In the genomic region with DNA sequence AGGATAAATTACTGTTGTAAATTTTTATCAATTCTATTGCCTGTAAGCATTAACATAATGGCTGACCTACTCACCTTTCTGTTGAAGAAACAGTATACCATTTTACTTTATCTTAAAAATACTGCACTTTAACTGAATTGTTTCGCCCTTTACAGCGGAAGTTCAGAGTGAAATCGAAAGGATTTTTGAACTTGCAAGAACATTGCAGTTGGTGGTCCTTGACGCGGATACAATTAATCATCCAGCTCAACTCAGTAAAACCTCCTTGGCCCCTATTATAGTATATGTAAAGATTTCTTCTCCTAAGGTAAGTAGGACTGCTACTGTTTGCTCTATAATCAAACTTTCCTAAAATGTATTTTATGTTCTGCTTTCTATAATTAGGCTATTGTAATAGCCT, we compare ENCODE assay signal across 26 cellular contexts.
A peak's percentile ranks its signal among the peaks of the same experiment; 100 is the strongest.
DNase-seq lines count a peak whose midpoint lies in the region; ATAC-seq and TF ChIP-seq lines count a peak whose summit lies in the region.
"Had no signal": no experiment of that assay in that cellular context is flagged by ENCODE, and none has a peak within 500 bp of the region (broad histone marks: within the 10 kb centered on the region; RNA-seq: fewer than 3 reads in every experiment).

No MANE protein-coding gene starts in this region.

- no CpG with 5 or more reads among the region's 5 CpGs for WGBS in IMR-90 (ENCODE audit: extremely low coverage in 2 of 2, insufficient read length in 1 of 2), 2 experiments

- no peak overlapping the region for H2BK20ac ChIP-seq in IMR-90 (ENCODE audit: low read depth, low read length)

- H3K4me3 Mint-ChIP-seq in WTC11, result no peak overlapping the region
- H3K4me3 Mint-ChIP-seq: CD14-positive monocyte; CD4-positive, alpha-beta memory T cell; CD4-positive, CD25-positive, alpha-beta regulatory T cell; CD8-positive, alpha-beta memory T cell had no signal

- no peak overlapping the region; the same call in 1 of the 2 replicates for H4K5ac ChIP-seq in IMR-90 (ENCODE audit: low read depth, low read length)

- H2AFZ ChIP-seq in IMR-90 (replicated peaks; ENCODE audit: low read length, poor library complexity), result no peak overlapping the region

- no peak overlapping the region for H2AK9ac ChIP-seq in IMR-90 (replicated peaks; ENCODE audit: low read depth, low read length, poor library complexity)

- H4K91ac ChIP-seq in IMR-90 (ENCODE audit: insufficient read depth, low read depth, low read length), result no peak overlapping the region

- DNase-seq in IMR-90 (peak; percentile 35), amniotic epithelial cell (ENCODE audit: low read depth) (peak; percentile 22), fibroblast of the aortic adventitia (ENCODE audit: low read depth) (peak; percentile 6), left kidney (ENCODE audit: low read depth, low spot score) (peak; percentile 56), WTC11 (ENCODE audit: low spot score) (no peak), dedifferentiated amniotic fluid mesenchymal stem cell (ENCODE audit: extremely low spot score) (no peak)
- DNase-seq in NK-92 treated with Interleukin-12 subunit alpha and Interleukin-12 subunit beta, amount 100 ng/mL, for 24 hours (lab: John Stamatoyannopoulos, UW), result no peak
- DNase-seq: 8988T; ACHN; BE2C; C1 segment of cervical spinal cord; CD4-positive, alpha-beta memory T cell; CD4-positive, CD25-positive, alpha-beta regulatory T cell; CD8-positive, alpha-beta memory T cell; COR-L47; DMS 273 treated with DMSO at 0.1 percent for 48 hours; DMS153; DMS53; DMS79; DND-41; EL; GDM1 had no signal

- in situ Hi-C loops in IMR-90 (cut with MboI; ENCODE audit: low sequenced_read_pairs), result no loop called here

- H3K56ac ChIP-seq in IMR-90 (ENCODE audit: extremely low read depth, insufficient read depth, low read length), result no peak overlapping the region

- no peak overlapping the region for H3K27ac ChIP-seq in IMR-90 (ENCODE audit: insufficient read depth, low read length)
- H3K27ac ChIP-seq: BLaER1 had no signal

- POLR2A ChIA-PET in IMR-90 (lab: Charles Lee; ENCODE audit: unreplicated experiment), result no interaction called here
- POLR2A ChIA-PET in WTC11 (lab: Charles Lee), result no interaction called here

- no peak overlapping the region; the same call in 1 of the 2 replicates for H2BK120ac ChIP-seq in IMR-90 (ENCODE audit: low read depth, low read length)

- no peak for TF ChIP-seq RAD21 in IMR-90 (IDR thresholded peaks at IDR 0.05; ENCODE audit: low read length)

- H3K9me3 Mint-ChIP-seq in WTC11, result peaks cover 20% of the 10 kb centered on the region
- H3K9me3 Mint-ChIP-seq: CD8-positive, alpha-beta memory T cell had no signal

- no peaks in the 10 kb centered on the region for H3K4me1 Mint-ChIP-seq in WTC11
- H3K4me1 Mint-ChIP-seq: CD14-positive monocyte; CD4-positive, alpha-beta memory T cell; CD8-positive, alpha-beta memory T cell had no signal

- CTCF ChIA-PET in IMR-90 (lab: Yijun Ruan, JAX) (no interaction called here), WTC11 (lab: Charles Lee) (no interaction called here)

- no peak overlapping the region for H3K27ac Mint-ChIP-seq in WTC11
- H3K27ac Mint-ChIP-seq: CD14-positive monocyte; CD4-positive, alpha-beta memory T cell; CD4-positive, CD25-positive, alpha-beta regulatory T cell; CD8-positive, alpha-beta memory T cell had no signal

- H3K9me1 ChIP-seq in IMR-90 (ENCODE audit: insufficient read depth, low read length), result peaks cover under 1% of the 10 kb centered on the region

- no peak overlapping the region for H2BK15ac ChIP-seq in IMR-90 (ENCODE audit: low read depth, low read length)

- peak overlapping the region; percentile 55 for H3K18ac ChIP-seq in IMR-90 (ENCODE audit: low read depth, low read length)

- H3K79me1 ChIP-seq in IMR-90 (ENCODE audit: low read depth in 1 of 2, low read length in 2 of 2), result no peaks in the 10 kb centered on the region

- peaks cover 4% of the 10 kb centered on the region; the same call in 1 of the 2 replicates for H3K9me3 ChIP-seq in IMR-90 (ENCODE audit: control insufficient read depth, insufficient read depth, low read length)
- H3K9me3 ChIP-seq: BE2C had no signal

- TF ChIP-seq CTCF in IMR-90 (conservative IDR thresholded peaks at IDR 0.05; ENCODE audit: low read depth, low read length) (no peak), fibroblast of the aortic adventitia (IDR thresholded peaks at IDR 0.05; ENCODE audit: insufficient read depth, low read length) (no peak), WTC11 (IDR thresholded peaks at IDR 0.05) (no peak)

- H3K4me3 ChIP-seq in IMR-90 (ENCODE audit: insufficient read depth, low read depth, low read length) (no peak overlapping the region), fibroblast of the aortic adventitia (ENCODE audit: low read depth, low read length) (no peak overlapping the region)
- H3K4me3 ChIP-seq: BLaER1, GM12878 had no signal

- no peak overlapping the region; the same call in 1 of the 2 replicates for H3K14ac ChIP-seq in IMR-90 (replicated peaks; ENCODE audit: low read depth, low read length)

- TF ChIP-seq POLR2A in IMR-90 (IDR thresholded peaks at IDR 0.05; ENCODE audit: low read depth, low read length), result no peak

- H3K4me2 ChIP-seq in IMR-90 (ENCODE audit: low read depth, low read length), result peak overlapping the region; percentile 30; the same call in 1 of the 2 replicates
- H3K4me2 ChIP-seq: BLaER1 had no signal

- H3K9ac ChIP-seq in IMR-90 (ENCODE audit: low read depth, low read length), result no peak overlapping the region
- H3K9ac ChIP-seq: BLaER1 had no signal

- no peak overlapping the region for H3K4ac ChIP-seq in IMR-90 (ENCODE audit: low read depth, low read length)

- H3K27me3 Mint-ChIP-seq in WTC11 (ENCODE audit: low read depth), result no peaks in the 10 kb centered on the region
- H3K27me3 Mint-ChIP-seq: CD4-positive, alpha-beta memory T cell; CD4-positive, CD25-positive, alpha-beta regulatory T cell; CD8-positive, alpha-beta memory T cell had no signal

- H3K23ac ChIP-seq in IMR-90 (ENCODE audit: low read depth, low read length), result no peak overlapping the region

- H3K27me3 ChIP-seq in IMR-90 (ENCODE audit: control insufficient read depth, insufficient read depth, low read length), result no peaks in the 10 kb centered on the region
- H3K27me3 ChIP-seq: BE2C, BLaER1 had no signal

- H2AK5ac ChIP-seq in IMR-90 (ENCODE audit: low read depth, low read length), result no peak overlapping the region

- H4K20me1 ChIP-seq in IMR-90 (ENCODE audit: insufficient read depth, low read length), result no peaks in the 10 kb centered on the region
- H4K20me1 ChIP-seq: BLaER1 had no signal

- no TSS peak for BruUV-seq in IMR-90 (replicated peaks; lab: Mats Ljungman, UMichigan)

- dilution Hi-C loops in IMR-90 (cut with HindIII; ENCODE audit: low sequenced_read_pairs, unreplicated experiment), result no loop called here

- H4K8ac ChIP-seq in IMR-90 (ENCODE audit: low read depth in 2 of 2, low read length in 2 of 2), result no peak overlapping the region

- no peak overlapping the region for H2BK5ac ChIP-seq in IMR-90 (ENCODE audit: low read depth, low read length, poor library complexity, severe bottlenecking)

- intact Hi-C loops in IMR-90 (cut with micrococcal nuclease), result no loop called here

- peaks cover 40% of the 10 kb centered on the region for H3K36me3 Mint-ChIP-seq in WTC11

- peaks cover 2% of the 10 kb centered on the region for H3K4me1 ChIP-seq in IMR-90 (ENCODE audit: control insufficient read depth, insufficient read depth, low read length)
- H3K4me1 ChIP-seq: BE2C, BLaER1 had no signal

- peaks cover 5% of the 10 kb centered on the region; the same call in 1 of the 2 replicates for H3K36me3 ChIP-seq in IMR-90 (ENCODE audit: control insufficient read depth, insufficient read depth, low read length)
- H3K36me3 ChIP-seq: BE2C had no signal

- no peak for ATAC-seq in IMR-90 (ENCODE audit: low read depth)
- ATAC-seq in WTC11, result no peak
- ATAC-seq in HG03196 (IDR thresholded peaks at IDR 0.05; ENCODE audit: unreplicated experiment), result no peak
- ATAC-seq: GM12878 had no signal

TF ChIP-seq in IMR-90, 13 proteins besides CTCF, POLR2A, EP300 and RAD21:
- TF ChIP-seq RCOR1 (IDR thresholded peaks at IDR 0.05; ENCODE audit: insufficient replicate concordance, low read length) (no peak), MAFK (IDR thresholded peaks at IDR 0.05; ENCODE audit: low read depth, low read length) (no peak)

TF ChIP-seq in WTC11, 78 proteins besides CTCF, POLR2A, EP300 and RAD21 (continues in another document):
- TF ChIP-seq TCF7 (CRISPR knock-in tag; IDR thresholded peaks at IDR 0.05; ENCODE audit: low read depth) (no peak), JAZF1 (CRISPR knock-in tag; IDR thresholded peaks at IDR 0.05) (no peak), TEAD4 (CRISPR knock-in tag; IDR thresholded peaks at IDR 0.05) (no peak), GRHL2 (CRISPR knock-in tag; IDR thresholded peaks at IDR 0.05; ENCODE audit: insufficient replicate concordance, severe bottlenecking) (no peak), ZBTB21 (CRISPR knock-in tag; IDR thresholded peaks at IDR 0.05; ENCODE audit: borderline replicate concordance) (no peak)
- TF ChIP-seq, protein P1, sequence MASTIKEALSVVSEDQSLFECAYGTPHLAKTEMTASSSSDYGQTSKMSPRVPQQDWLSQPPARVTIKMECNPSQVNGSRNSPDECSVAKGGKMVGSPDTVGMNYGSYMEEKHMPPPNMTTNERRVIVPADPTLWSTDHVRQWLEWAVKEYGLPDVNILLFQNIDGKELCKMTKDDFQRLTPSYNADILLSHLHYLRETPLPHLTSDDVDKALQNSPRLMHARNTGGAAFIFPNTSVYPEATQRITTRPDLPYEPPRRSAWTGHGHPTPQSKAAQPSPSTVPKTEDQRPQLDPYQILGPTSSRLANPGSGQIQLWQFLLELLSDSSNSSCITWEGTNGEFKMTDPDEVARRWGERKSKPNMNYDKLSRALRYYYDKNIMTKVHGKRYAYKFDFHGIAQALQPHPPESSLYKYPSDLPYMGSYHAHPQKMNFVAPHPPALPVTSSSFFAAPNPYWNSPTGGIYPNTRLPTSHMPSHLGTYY (CRISPR knock-in tag; IDR thresholded peaks at IDR 0.05), result no peak

Comparison
In these comparisons a context has a peak if more than half of its experiments do, and no peak if none do; other contexts are left out.
1. DNase-seq: peak in IMR-90 (single experiment), amniotic epithelial cell (single experiment), fibroblast of the aortic adventitia (single experiment) and left kidney (single experiment); none in WTC11 (single experiment), NK-92 treated with Interleukin-12 subunit alpha and Interleukin-12 subunit beta, amount 100 ng/mL, for 24 hours (single experiment) and dedifferentiated amniotic fluid mesenchymal stem cell (single experiment).